ENCODE assay signal across 13 cellular contexts in genomic region chr10:32949221-32949678, GRCh38. TPM values are rescaled to one million over a fixed set of nuclear protein-coding genes. Genes with fewer than 3 reads are reported as not detected.
DNase-seq lines count a peak whose midpoint lies in the region; ATAC-seq, FAIRE-seq and TF ChIP-seq lines count a peak whose summit lies in the region.
"Had no signal": no experiment of that assay in that cellular context is flagged by ENCODE, and none has a peak within 500 bp of the region (broad histone marks: within the 10 kb centered on the region; RNA-seq: fewer than 3 reads in every experiment).

No MANE protein-coding gene starts in this region.

- FAIRE-seq in A549 (lab: Jason Lieb, UNC) (peak; percentile 63), GM12891 (lab: Jason Lieb, UNC) (no peak)

- H3K27me3 ChIP-seq in MM.1S (replicated peaks; ENCODE audit: insufficient read depth, low read length) (no peaks in the 10 kb centered on the region), heart left ventricle (no peaks in the 10 kb centered on the region)
- H3K27me3 ChIP-seq: SJCRH30 had no signal

- H3K4me2 ChIP-seq in A549 = peak overlapping the region; percentile 97
- no peak overlapping the region for H3K4me2 ChIP-seq in MM.1S (ENCODE audit: low read depth, low read length)

- no peak for TF ChIP-seq RAD21 in A549 (conservative IDR thresholded peaks at IDR 0.05 in 1 of 2, IDR thresholded peaks at IDR 0.05 in 1 of 2)

- intact Hi-C loops in heart left ventricle (cut with DNase I) = no loop called here

- TF ChIP-seq EP300 in A549 (IDR thresholded peaks at IDR 0.05) = no peak

- no peak overlapping the region for H3K9ac ChIP-seq in MM.1S (ENCODE audit: low read length)

- peaks cover 76% of the 10 kb centered on the region for H3K79me2 ChIP-seq in MM.1S (ENCODE audit: low read length)

- no peaks in the 10 kb centered on the region for H3K9me3 ChIP-seq in A549
- H3K9me3 ChIP-seq in MM.1S (replicated peaks; ENCODE audit: insufficient read depth, low read length) = no peaks in the 10 kb centered on the region
- H3K9me3 ChIP-seq in heart left ventricle = no peaks in the 10 kb centered on the region
- H3K9me3 ChIP-seq: SJCRH30 had no signal

- TF ChIP-seq POLR2A in A549 (IDR thresholded peaks at IDR 0.05; ENCODE audit: low read length) = no peak
- no peak for TF ChIP-seq POLR2A in GM12891 (IDR thresholded peaks at IDR 0.05; ENCODE audit: low read depth, low read length)
- no peak for TF ChIP-seq POLR2A in heart left ventricle (IDR thresholded peaks at IDR 0.05)

- H3K36me3 ChIP-seq in MM.1S (replicated peaks; ENCODE audit: insufficient read depth, low read length) = no peaks in the 10 kb centered on the region
- peaks cover 0 to 5% (median 0%) of the 10 kb centered on the region in 9 donors for H3K36me3 ChIP-seq in heart left ventricle
- H3K36me3 ChIP-seq: WERI-Rb-1 had no signal

- no peak for ATAC-seq in A549
- ATAC-seq in HG03139 (IDR thresholded peaks at IDR 0.05; ENCODE audit: unreplicated experiment) = no peak
- ATAC-seq in heart left ventricle = no peak

- DNase-seq in A549 (ENCODE audit: low read depth in 1 of 2, low spot score in 1 of 2) (no peak), GM12891 (ENCODE audit: insufficient read length, low spot score) (no peak), MM.1S (peak; percentile 40), fibroblast of the aortic adventitia (ENCODE audit: low read depth) (peak; percentile 66), NCI-H128 (lab: John Stamatoyannopoulos, UW; ENCODE audit: unreplicated experiment) (no peak), heart left ventricle (no peak), HK-2 (ENCODE audit: unreplicated experiment) (no peak)
- DNase-seq: activated T-cell treated with anti-CD3 and anti-CD28 coated beads, Interleukin-2, amount 50 U/mL, for 1 hour; GF-D8; NCI-H2029; SJCRH30; WERI-Rb-1 had no signal

- no peaks in the 10 kb centered on the region for H4K20me1 ChIP-seq in MM.1S (ENCODE audit: insufficient read depth, low read length)

- H3K4me3 ChIP-seq in A549 (peak overlapping the region; percentile 74; the same call in 2 of the 3 replicates), MM.1S (ENCODE audit: low read length) (no peak overlapping the region), fibroblast of the aortic adventitia (ENCODE audit: low read depth, low read length) (no peak overlapping the region), heart left ventricle (no peak overlapping the region)
- H3K4me3 ChIP-seq: SJCRH30 had no signal

- no peak for TF ChIP-seq CTCF in A549 (IDR thresholded peaks at IDR 0.05)
- TF ChIP-seq CTCF in MM.1S (IDR thresholded peaks at IDR 0.05; ENCODE audit: low read length) = no peak
- no peak for TF ChIP-seq CTCF in fibroblast of the aortic adventitia (IDR thresholded peaks at IDR 0.05; ENCODE audit: insufficient read depth, low read length)
- no peak for TF ChIP-seq CTCF in heart left ventricle (IDR thresholded peaks at IDR 0.05)

- H3K4me1 ChIP-seq in A549 (peaks cover 96% of the 10 kb centered on the region), MM.1S (ENCODE audit: low read length) (peaks cover 5% of the 10 kb centered on the region; the same call in 1 of the 2 replicates), heart left ventricle (peaks cover 8 to 92% (median 74%) of the 10 kb centered on the region in 12 donors)

- H3K9me2 ChIP-seq in MM.1S (replicated peaks; ENCODE audit: insufficient read depth, low read length) = no peaks in the 10 kb centered on the region

- H2AFZ ChIP-seq in MM.1S (ENCODE audit: low read length) = no peak overlapping the region

- H3K27ac ChIP-seq in A549 (peak overlapping the region; percentile 87 to 100), MM.1S (ENCODE audit: low read length) (no peak overlapping the region), heart left ventricle (no peak overlapping the region)
- H3K27ac ChIP-seq: SJCRH30, WERI-Rb-1 had no signal

- POLR2A ChIA-PET in A549 (lab: Yijun Ruan, JAX) = no interaction called here

- CTCF ChIA-PET in A549 (lab: Yijun Ruan, JAX) = no interaction called here

- H3F3A ChIP-seq in MM.1S (ENCODE audit: insufficient read depth, low read length) = no peaks in the 10 kb centered on the region

TF ChIP-seq in A549, 52 proteins besides CTCF, POLR2A, EP300 and RAD21:
- TF ChIP-seq GATA3 (IDR thresholded peaks at IDR 0.05; ENCODE audit: borderline replicate concordance) = no peak
- TF ChIP-seq PHF8 (IDR thresholded peaks at IDR 0.05; ENCODE audit: borderline replicate concordance, low read depth) = no peak
- TF ChIP-seq HOXB13 (CRISPR knock-in tag; IDR thresholded peaks at IDR 0.05; ENCODE audit: low read depth) = no peak
- TF ChIP-seq PBX3 (IDR thresholded peaks at IDR 0.05) = no peak
- TF ChIP-seq FOSB (CRISPR knock-in tag; IDR thresholded peaks at IDR 0.05) = no peak
- TF ChIP-seq ATOH8 (CRISPR knock-in tag; IDR thresholded peaks at IDR 0.05; ENCODE audit: low read depth) = no peak
- TF ChIP-seq TFCP2L1 (CRISPR knock-in tag; IDR thresholded peaks at IDR 0.05) = no peak
- no peak for TF ChIP-seq MYC (IDR thresholded peaks at IDR 0.05; ENCODE audit: borderline replicate concordance, low read length)

TF ChIP-seq in GM12891, 5 proteins besides CTCF, POLR2A, EP300 and RAD21:
- TF ChIP-seq SPI1 (IDR thresholded peaks at IDR 0.05; ENCODE audit: low read depth, low read length) (0 out of 2 replicates have a peak, but pooled peaks have one; percentile 7), PAX5 (IDR thresholded peaks at IDR 0.05; ENCODE audit: insufficient read depth, low read length, severe bottlenecking) (no peak)

RNA-seq across cellular contexts. Expression of gene ITGB1, which starts 8.8 kb away (rescaled TPM):
- polyA plus RNA-seq in A549 (2011; rRNA removed) (1,667 and 2,408 TPM in 2 replicates), A549 (2017; fragmentation: RNase III; extraction: RNeasy Plus Mini Kit Qiagen cat#74134 plus additional on column Dnase treatment) (1,270 to 1,281 TPM (median 1,270 TPM) in 3 replicates), heart left ventricle (1,000 to 10,000 TPM in 1 of 2 donors, 100 to 1,000 TPM in 1; 150 to 1,693 TPM)
- 320 and 370 TPM in 2 replicates for polyA plus RNA-seq in A549 (2012; cell fraction: cytosol; rRNA removed)
- 214 and 381 TPM in 2 replicates for polyA plus RNA-seq in A549 (2012; cell fraction: nucleus; rRNA removed)
- 799 and 821 TPM in 2 replicates for polyA minus RNA-seq in A549 (2011; rRNA and poly(A)+ RNA removed)
- polyA plus RNA-seq in GM12891 (2012; ENCODE audit: low read depth, missing spikeins) = 30.6 TPM
- total RNA-seq in fibroblast of the aortic adventitia (ENCODE audit: low replicate concordance) (2,201 and 3,050 TPM in 2 replicates), heart left ventricle (1,000 to 10,000 TPM in 1 of 9 donors, 100 to 1,000 TPM in 8; 542 to 1,594 (median 701) TPM)

Comparison
In these comparisons a context has a peak if more than half of its experiments do, and no peak if none do; other contexts are left out.
1. DNase-seq: peak in MM.1S (single experiment) and fibroblast of the aortic adventitia (single experiment); none in A549 (0 of 2), GM12891 (single experiment), NCI-H128 (single experiment), heart left ventricle (0 of 5) and HK-2 (single experiment).
2. H3K27ac ChIP-seq: peak in A549 (2 of 2); none in MM.1S (single experiment) and heart left ventricle (0 of 12).